Comparison of ENCODE assay signal across 2 cellular contexts in genomic region chr16:50322333-50322732, GRCh38.
TF ChIP-seq lines count a peak whose summit lies in the region.

No MANE protein-coding gene starts in this region.

TF ChIP-seq in HEK293, 187 proteins besides CTCF, POLR2A, EP300 and RAD21 (continued from another document):
- TF ChIP-seq ZNF114 (tag by site-specific recombination; IDR thresholded peaks at IDR 0.05), result no peak
TF ChIP-seq in HEK293: peak in this region for 1.

TF ChIP-seq in K562, 482 proteins besides CTCF, POLR2A, EP300 and RAD21 (continued from another document and continues in another):
- TF ChIP-seq DACH1 (IDR thresholded peaks at IDR 0.05; ENCODE audit: partially characterized antibody) (no peak), ZNF79 (CRISPR knock-in tag; IDR thresholded peaks at IDR 0.05; ENCODE audit: low read depth) (no peak), CREB1 (IDR thresholded peaks at IDR 0.05) (no peak), CREB1 (CRISPR knock-in tag; IDR thresholded peaks at IDR 0.05) (no peak), TCF7 (IDR thresholded peaks at IDR 0.05; ENCODE audit: borderline replicate concordance) (no peak), HINFP (tag; conservative IDR thresholded peaks at IDR 0.05; ENCODE audit: low read depth) (no peak), EHMT2 (IDR thresholded peaks at IDR 0.05) (no peak), ATF7 (IDR thresholded peaks at IDR 0.05) (peak; percentile 41; the same call in 1 of the 2 replicates), POLR3G (IDR thresholded peaks at IDR 0.05; ENCODE audit: extremely low read depth, insufficient read length, insufficient replicate concordance) (no peak), SP1 (CRISPR knock-in tag; IDR thresholded peaks at IDR 0.05) (no peak), ZNF77 (CRISPR knock-in tag; IDR thresholded peaks at IDR 0.05) (no peak), ZBTB5 (IDR thresholded peaks at IDR 0.05) (no peak), MXD1 (CRISPR knock-in tag; IDR thresholded peaks at IDR 0.05; ENCODE audit: borderline replicate concordance, poor library complexity, severe bottlenecking) (no peak), CHD1 (IDR thresholded peaks at IDR 0.05; ENCODE audit: low read length) (no peak), NELFE (IDR thresholded peaks at IDR 0.05; ENCODE audit: insufficient read depth, insufficient read length) (no peak), SLC30A9 (CRISPR knock-in tag; IDR thresholded peaks at IDR 0.05) (no peak), ZNF184 (CRISPR knock-in tag; IDR thresholded peaks at IDR 0.05) (no peak), RBM39 (optimal IDR thresholded peaks at IDR 0.05; ENCODE audit: low read depth, low read length) (no peak), BMI1 (IDR thresholded peaks at IDR 0.05; ENCODE audit: low read length) (no peak), WHSC1 (IDR thresholded peaks at IDR 0.05; ENCODE audit: low read length) (no peak), CC2D1A (IDR thresholded peaks at IDR 0.05) (no peak), DMBX1 (CRISPR knock-in tag; IDR thresholded peaks at IDR 0.05; ENCODE audit: borderline replicate concordance) (no peak), MEIS2 (IDR thresholded peaks at IDR 0.05; ENCODE audit: partially characterized antibody) (peak; percentile 33), POLR2H (tag; IDR thresholded peaks at IDR 0.05; ENCODE audit: low read depth) (0 out of 2 replicates have a peak, but pooled peaks have one; percentile 22), TEAD4 (IDR thresholded peaks at IDR 0.05; ENCODE audit: low read length) (no peak), TEAD4 (CRISPR knock-in tag; IDR thresholded peaks at IDR 0.05; ENCODE audit: borderline replicate concordance) (no peak), JUND (IDR thresholded peaks at IDR 0.05; ENCODE audit: borderline replicate concordance, low read depth, low read length) (no peak), JUND (tag; IDR thresholded peaks at IDR 0.05; ENCODE audit: borderline replicate concordance, low read depth, low read length) (peak; percentile 28; the same call in 1 of the 3 replicates), ZBTB2 (IDR thresholded peaks at IDR 0.05) (no peak), ZNF408 (CRISPR knock-in tag; IDR thresholded peaks at IDR 0.05; ENCODE audit: low read depth) (no peak)
- TF ChIP-seq, protein P1, sequence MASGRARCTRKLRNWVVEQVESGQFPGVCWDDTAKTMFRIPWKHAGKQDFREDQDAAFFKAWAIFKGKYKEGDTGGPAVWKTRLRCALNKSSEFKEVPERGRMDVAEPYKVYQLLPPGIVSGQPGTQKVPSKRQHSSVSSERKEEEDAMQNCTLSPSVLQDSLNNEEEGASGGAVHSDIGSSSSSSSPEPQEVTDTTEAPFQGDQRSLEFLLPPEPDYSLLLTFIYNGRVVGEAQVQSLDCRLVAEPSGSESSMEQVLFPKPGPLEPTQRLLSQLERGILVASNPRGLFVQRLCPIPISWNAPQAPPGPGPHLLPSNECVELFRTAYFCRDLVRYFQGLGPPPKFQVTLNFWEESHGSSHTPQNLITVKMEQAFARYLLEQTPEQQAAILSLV (tag; IDR thresholded peaks at IDR 0.05), result no peak
- TF ChIP-seq, protein P2, sequence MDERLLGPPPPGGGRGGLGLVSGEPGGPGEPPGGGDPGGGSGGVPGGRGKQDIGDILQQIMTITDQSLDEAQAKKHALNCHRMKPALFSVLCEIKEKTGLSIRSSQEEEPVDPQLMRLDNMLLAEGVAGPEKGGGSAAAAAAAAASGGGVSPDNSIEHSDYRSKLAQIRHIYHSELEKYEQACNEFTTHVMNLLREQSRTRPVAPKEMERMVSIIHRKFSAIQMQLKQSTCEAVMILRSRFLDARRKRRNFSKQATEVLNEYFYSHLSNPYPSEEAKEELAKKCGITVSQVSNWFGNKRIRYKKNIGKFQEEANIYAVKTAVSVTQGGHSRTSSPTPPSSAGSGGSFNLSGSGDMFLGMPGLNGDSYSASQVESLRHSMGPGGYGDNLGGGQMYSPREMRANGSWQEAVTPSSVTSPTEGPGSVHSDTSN (CRISPR knock-in tag; IDR thresholded peaks at IDR 0.05; ENCODE audit: low read depth), result no peak
- TF ChIP-seq, protein P2 (tag; conservative IDR thresholded peaks at IDR 0.05; ENCODE audit: low read depth), result peak; percentile 31; the same call in 1 of the 2 replicates
- TF ChIP-seq, protein P3, sequence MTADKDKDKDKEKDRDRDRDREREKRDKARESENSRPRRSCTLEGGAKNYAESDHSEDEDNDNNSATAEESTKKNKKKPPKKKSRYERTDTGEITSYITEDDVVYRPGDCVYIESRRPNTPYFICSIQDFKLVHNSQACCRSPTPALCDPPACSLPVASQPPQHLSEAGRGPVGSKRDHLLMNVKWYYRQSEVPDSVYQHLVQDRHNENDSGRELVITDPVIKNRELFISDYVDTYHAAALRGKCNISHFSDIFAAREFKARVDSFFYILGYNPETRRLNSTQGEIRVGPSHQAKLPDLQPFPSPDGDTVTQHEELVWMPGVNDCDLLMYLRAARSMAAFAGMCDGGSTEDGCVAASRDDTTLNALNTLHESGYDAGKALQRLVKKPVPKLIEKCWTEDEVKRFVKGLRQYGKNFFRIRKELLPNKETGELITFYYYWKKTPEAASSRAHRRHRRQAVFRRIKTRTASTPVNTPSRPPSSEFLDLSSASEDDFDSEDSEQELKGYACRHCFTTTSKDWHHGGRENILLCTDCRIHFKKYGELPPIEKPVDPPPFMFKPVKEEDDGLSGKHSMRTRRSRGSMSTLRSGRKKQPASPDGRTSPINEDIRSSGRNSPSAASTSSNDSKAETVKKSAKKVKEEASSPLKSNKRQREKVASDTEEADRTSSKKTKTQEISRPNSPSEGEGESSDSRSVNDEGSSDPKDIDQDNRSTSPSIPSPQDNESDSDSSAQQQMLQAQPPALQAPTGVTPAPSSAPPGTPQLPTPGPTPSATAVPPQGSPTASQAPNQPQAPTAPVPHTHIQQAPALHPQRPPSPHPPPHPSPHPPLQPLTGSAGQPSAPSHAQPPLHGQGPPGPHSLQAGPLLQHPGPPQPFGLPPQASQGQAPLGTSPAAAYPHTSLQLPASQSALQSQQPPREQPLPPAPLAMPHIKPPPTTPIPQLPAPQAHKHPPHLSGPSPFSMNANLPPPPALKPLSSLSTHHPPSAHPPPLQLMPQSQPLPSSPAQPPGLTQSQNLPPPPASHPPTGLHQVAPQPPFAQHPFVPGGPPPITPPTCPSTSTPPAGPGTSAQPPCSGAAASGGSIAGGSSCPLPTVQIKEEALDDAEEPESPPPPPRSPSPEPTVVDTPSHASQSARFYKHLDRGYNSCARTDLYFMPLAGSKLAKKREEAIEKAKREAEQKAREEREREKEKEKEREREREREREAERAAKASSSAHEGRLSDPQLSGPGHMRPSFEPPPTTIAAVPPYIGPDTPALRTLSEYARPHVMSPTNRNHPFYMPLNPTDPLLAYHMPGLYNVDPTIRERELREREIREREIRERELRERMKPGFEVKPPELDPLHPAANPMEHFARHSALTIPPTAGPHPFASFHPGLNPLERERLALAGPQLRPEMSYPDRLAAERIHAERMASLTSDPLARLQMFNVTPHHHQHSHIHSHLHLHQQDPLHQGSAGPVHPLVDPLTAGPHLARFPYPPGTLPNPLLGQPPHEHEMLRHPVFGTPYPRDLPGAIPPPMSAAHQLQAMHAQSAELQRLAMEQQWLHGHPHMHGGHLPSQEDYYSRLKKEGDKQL (CRISPR knock-in tag; IDR thresholded peaks at IDR 0.05; ENCODE audit: borderline replicate concordance), result no peak
- TF ChIP-seq, protein P4, sequence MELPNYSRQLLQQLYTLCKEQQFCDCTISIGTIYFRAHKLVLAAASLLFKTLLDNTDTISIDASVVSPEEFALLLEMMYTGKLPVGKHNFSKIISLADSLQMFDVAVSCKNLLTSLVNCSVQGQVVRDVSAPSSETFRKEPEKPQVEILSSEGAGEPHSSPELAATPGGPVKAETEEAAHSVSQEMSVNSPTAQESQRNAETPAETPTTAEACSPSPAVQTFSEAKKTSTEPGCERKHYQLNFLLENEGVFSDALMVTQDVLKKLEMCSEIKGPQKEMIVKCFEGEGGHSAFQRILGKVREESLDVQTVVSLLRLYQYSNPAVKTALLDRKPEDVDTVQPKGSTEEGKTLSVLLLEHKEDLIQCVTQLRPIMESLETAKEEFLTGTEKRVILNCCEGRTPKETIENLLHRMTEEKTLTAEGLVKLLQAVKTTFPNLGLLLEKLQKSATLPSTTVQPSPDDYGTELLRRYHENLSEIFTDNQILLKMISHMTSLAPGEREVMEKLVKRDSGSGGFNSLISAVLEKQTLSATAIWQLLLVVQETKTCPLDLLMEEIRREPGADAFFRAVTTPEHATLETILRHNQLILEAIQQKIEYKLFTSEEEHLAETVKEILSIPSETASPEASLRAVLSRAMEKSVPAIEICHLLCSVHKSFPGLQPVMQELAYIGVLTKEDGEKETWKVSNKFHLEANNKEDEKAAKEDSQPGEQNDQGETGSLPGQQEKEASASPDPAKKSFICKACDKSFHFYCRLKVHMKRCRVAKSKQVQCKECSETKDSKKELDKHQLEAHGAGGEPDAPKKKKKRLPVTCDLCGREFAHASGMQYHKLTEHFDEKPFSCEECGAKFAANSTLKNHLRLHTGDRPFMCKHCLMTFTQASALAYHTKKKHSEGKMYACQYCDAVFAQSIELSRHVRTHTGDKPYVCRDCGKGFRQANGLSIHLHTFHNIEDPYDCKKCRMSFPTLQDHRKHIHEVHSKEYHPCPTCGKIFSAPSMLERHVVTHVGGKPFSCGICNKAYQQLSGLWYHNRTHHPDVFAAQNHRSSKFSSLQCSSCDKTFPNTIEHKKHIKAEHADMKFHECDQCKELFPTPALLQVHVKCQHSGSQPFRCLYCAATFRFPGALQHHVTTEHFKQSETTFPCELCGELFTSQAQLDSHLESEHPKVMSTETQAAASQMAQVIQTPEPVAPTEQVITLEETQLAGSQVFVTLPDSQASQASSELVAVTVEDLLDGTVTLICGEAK (IDR thresholded peaks at IDR 0.05), result no peak
- TF ChIP-seq, protein P4 (CRISPR knock-in tag; IDR thresholded peaks at IDR 0.05), result no peak
